In the genomic region with DNA sequence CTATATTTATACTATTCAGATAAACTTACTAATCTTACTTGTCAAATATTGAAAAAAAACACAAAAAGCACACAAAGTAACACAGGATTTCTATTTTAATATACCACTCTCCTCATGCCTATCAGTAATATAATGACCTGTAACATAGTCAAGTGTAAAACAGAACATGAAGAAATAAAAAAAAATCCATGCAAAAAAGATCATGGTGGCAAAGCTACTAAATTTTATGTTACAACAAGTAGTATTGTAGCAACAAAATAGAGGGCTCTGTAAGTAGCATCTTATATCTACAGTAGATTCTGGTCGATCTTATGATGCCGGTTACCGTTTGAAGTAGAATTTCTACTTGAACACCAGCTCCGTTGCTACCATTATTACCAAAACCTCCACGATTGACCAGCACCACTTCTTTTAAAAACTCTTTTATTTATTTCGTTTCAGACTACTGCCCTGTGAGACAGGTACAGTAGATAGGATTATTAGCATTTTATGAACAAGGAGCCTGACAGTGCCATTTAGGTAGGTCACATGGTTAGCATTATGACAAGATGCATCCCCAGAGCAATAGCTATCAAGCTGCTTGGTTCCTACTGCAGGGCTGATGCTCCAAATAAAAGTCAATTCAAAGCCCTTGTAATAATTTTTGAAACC, we compare ENCODE assay signal across 12 cellular contexts. TPM values are rescaled to one million over a fixed set of nuclear protein-coding genes. Genes with fewer than 3 reads are reported as not detected.
A peak's percentile ranks its signal among the peaks of the same experiment; 100 is the strongest.
DNase-seq lines count a peak whose midpoint lies in the region; ATAC-seq and TF ChIP-seq lines count a peak whose summit lies in the region.
"Had no signal": no experiment of that assay in that cellular context is flagged by ENCODE, and none has a peak within 500 bp of the region (broad histone marks: within the 10 kb centered on the region; RNA-seq: fewer than 3 reads in every experiment).

No MANE protein-coding gene starts in this region.

- peak; percentile 11 for ATAC-seq in GM18867 (IDR thresholded peaks at IDR 0.05; ENCODE audit: unreplicated experiment)
- peak; percentile 20 for ATAC-seq in left lobe of liver
- ATAC-seq in CD8-positive, alpha-beta T cell: no peak
- ATAC-seq in GM18520 (IDR thresholded peaks at IDR 0.05; ENCODE audit: unreplicated experiment): no peak

- H3K4me1 ChIP-seq in stomach smooth muscle (ENCODE audit: control insufficient read depth, insufficient read depth, low read length): peaks cover 3% of the 10 kb centered on the region
- H3K4me1 ChIP-seq in CD8-positive, alpha-beta T cell (ENCODE audit: insufficient read depth, low read length): peaks cover 14% of the 10 kb centered on the region

- H3K36me3 ChIP-seq in stomach smooth muscle (ENCODE audit: control insufficient read depth in 2 of 2, insufficient read depth in 2 of 2, low read length in 2 of 2): no peaks in the 10 kb centered on the region
- no peaks in the 10 kb centered on the region for H3K36me3 ChIP-seq in CD8-positive, alpha-beta T cell (ENCODE audit: insufficient read depth, low read length)

- peak overlapping the region; percentile 92 for H3K9ac ChIP-seq in stomach smooth muscle (ENCODE audit: low read length in 2 of 2)

- no peaks in the 10 kb centered on the region for H3K9me3 Mint-ChIP-seq in CD8-positive, alpha-beta T cell
- H3K9me3 Mint-ChIP-seq: activated T-helper 2 cell treated with anti-CD3 and anti-CD28 coated beads, Interferon-gamma antibody, Interleukin-2, Interleukin-4, amounts not matched to agents 10 μg/mL and 5 μg/mL and 100 μg/mL, durations not matched to agents 14 hours and 24 hours and 36 hours had no signal

- H3K27ac Mint-ChIP-seq in CD8-positive, alpha-beta T cell: no peak overlapping the region
- H3K27ac Mint-ChIP-seq: activated T-helper 2 cell treated with anti-CD3 and anti-CD28 coated beads, Interferon-gamma antibody, Interleukin-2, Interleukin-4, amounts not matched to agents 10 μg/mL and 5 μg/mL and 100 μg/mL, durations not matched to agents 14 hours and 24 hours and 36 hours had no signal

- H3K9me3 ChIP-seq in stomach smooth muscle (ENCODE audit: control insufficient read depth in 2 of 2, low read length in 2 of 2): no peaks in the 10 kb centered on the region
- no peaks in the 10 kb centered on the region for H3K9me3 ChIP-seq in CD8-positive, alpha-beta T cell (ENCODE audit: low read length)

- H3K4me3 Mint-ChIP-seq in CD8-positive, alpha-beta T cell: no peak overlapping the region

- H3K4me1 Mint-ChIP-seq in CD8-positive, alpha-beta T cell (ENCODE audit: low read depth): peaks cover 24% of the 10 kb centered on the region

- CTCF ChIA-PET in CD8-positive, alpha-beta T cell (lab: Charles Lee): interaction anchor here (0.6 to 8.4 kb wide), 4 partner anchors 10 to 184 kb away, joined by 3 to 123 read pairs (median 6); no protein-coding TSS in a partner anchor

- H3K36me3 Mint-ChIP-seq in CD8-positive, alpha-beta T cell: no peaks in the 10 kb centered on the region

- H3K27me3 Mint-ChIP-seq in CD8-positive, alpha-beta T cell (ENCODE audit: low read depth): peaks cover 52% of the 10 kb centered on the region

- DNase-seq in RPMI8226: peak; percentile 64
- DNase-seq in left lobe of liver (ENCODE audit: low spot score): no peak
- no peak for DNase-seq in CD8-positive, alpha-beta T cell
- no peak for DNase-seq in NCI-H1436 treated with DMSO at 0.1 percent for 48 hours (lab: John Stamatoyannopoulos, UW)
- DNase-seq in LoVo (ENCODE audit: low spot score): no peak
- DNase-seq: DMS53; midbrain; stimulated activated CD4-positive, alpha-beta T cell treated with anti-CD3 and anti-CD28 coated beads, Interleukin-12 subunit alpha, Interleukin-12 subunit beta, amount 100 ng/mL, for 4 hours had no signal

- H3K27me3 ChIP-seq in stomach smooth muscle (ENCODE audit: control insufficient read depth in 1 of 2, insufficient read depth in 2 of 2, low read length in 2 of 2): no peaks in the 10 kb centered on the region
- H3K27me3 ChIP-seq in CD8-positive, alpha-beta T cell (ENCODE audit: insufficient read depth, low read length): peaks cover 29% of the 10 kb centered on the region

- no peak for TF ChIP-seq CTCF in CD8-positive, alpha-beta T cell (IDR thresholded peaks at IDR 0.05)

- H3K27ac ChIP-seq in stomach smooth muscle (ENCODE audit: low read length): peak overlapping the region; percentile 91
- no peak overlapping the region for H3K27ac ChIP-seq in CD8-positive, alpha-beta T cell (ENCODE audit: low read depth, low read length)

- H3K4me3 ChIP-seq in stomach smooth muscle (ENCODE audit: low read length in 2 of 2): peak overlapping the region; percentile 83 to 90
- H3K4me3 ChIP-seq in CD8-positive, alpha-beta T cell (ENCODE audit: low read depth, low read length): no peak overlapping the region

- POLR2A ChIA-PET in CD8-positive, alpha-beta T cell (lab: Charles Lee): interaction anchor here (0.9 kb wide), 1 partner anchor 40 kb away, joined by 3 read pairs; a partner anchor contains a TSS

- intact Hi-C loops in CD8-positive, alpha-beta T cell (cut with DNase I, micrococcal nuclease): no loop called here

RNA-seq across cellular contexts. Expression of a gene that starts 2.1 kb away (rescaled TPM):
- total RNA-seq in left lobe of liver: 34.6 TPM
- not detected for total RNA-seq in CD8-positive, alpha-beta T cell
- total RNA-seq: activated T-helper 2 cell treated with anti-CD3 and anti-CD28 coated beads, Interferon-gamma antibody, Interleukin-2, Interleukin-4, amounts not matched to agents 10 μg/mL and 5 μg/mL and 100 μg/mL, durations not matched to agents 14 hours and 24 hours and 36 hours had no signal

RNA-seq across cellular contexts. Expression of a gene that starts 40.0 kb away (rescaled TPM):
- 5.4 TPM for total RNA-seq in left lobe of liver
- 10 to 100 TPM; 51.3 to 53.7 TPM for total RNA-seq in CD8-positive, alpha-beta T cell

Comparison
In these comparisons a context has a peak if more than half of its experiments do, and no peak if none do; other contexts are left out.
1. ATAC-seq: peak in GM18867 (single experiment) and left lobe of liver (single experiment); none in CD8-positive, alpha-beta T cell (single experiment) and GM18520 (single experiment).
2. RNA of a gene that starts 2.1 kb away (total RNA-seq): 34.6 TPM in left lobe of liver (single experiment); not detected in CD8-positive, alpha-beta T cell; every median in the first group is over 10 times any median in the second.